Comparison of ENCODE assay signal across 11 cellular contexts in genomic region chr1:156121441-156121840, GRCh38. TPM values are rescaled to one million over a fixed set of nuclear protein-coding genes. Genes with fewer than 3 reads are reported as not detected.
A peak's percentile ranks its signal among the peaks of the same experiment; 100 is the strongest.
DNase-seq lines count a peak whose midpoint lies in the region; ATAC-seq and TF ChIP-seq lines count a peak whose summit lies in the region.
"Had no signal": no experiment of that assay in that cellular context is flagged by ENCODE, and none has a peak within 500 bp of the region (broad histone marks: within the 10 kb centered on the region; RNA-seq: fewer than 3 reads in every experiment).

No MANE protein-coding gene starts in this region.

- POLR2A ChIA-PET in AG04450 (lab: Yijun Ruan, JAX), result interaction anchor here (0.7 kb wide), 1 partner anchor 38 kb away, joined by 3 read pairs; no protein-coding TSS in a partner anchor

- H3K9me3 ChIP-seq in AG04450 (ENCODE audit: control insufficient read depth, insufficient read depth, low read length) (no peaks in the 10 kb centered on the region), RWPE2 (ENCODE audit: severe bottlenecking) (no peaks in the 10 kb centered on the region), esophagus squamous epithelium (no peaks in the 10 kb centered on the region), prostate gland (no peaks in the 10 kb centered on the region)

- H3K36me3 ChIP-seq in RWPE2 (ENCODE audit: low read depth) (peaks cover 70% of the 10 kb centered on the region), esophagus squamous epithelium (peaks cover 0 to 8% (median 0%) of the 10 kb centered on the region in 3 donors), prostate gland (no peaks in the 10 kb centered on the region)

- 40 to 57% methylated on average over 2 to 3 of the region's 4 CpGs for WGBS in esophagus squamous epithelium, 2 donors
- WGBS in prostate gland, result 83% methylated on average over 4 of the region's 4 CpGs

- intact Hi-C loops in esophagus squamous epithelium (cut with DNase I) (no loop called here), prostate gland (cut with DNase I) (no loop called here)

- H3K4me3 ChIP-seq in AG04450 (ENCODE audit: low read depth, low read length) (peak overlapping the region; percentile 20; the same call in 1 of the 2 replicates), RWPE2 (ENCODE audit: severe bottlenecking) (no peak overlapping the region), esophagus squamous epithelium (peak overlapping the region in 3 of 4 donors; percentile 40 to 65 (median 42)), prostate gland (no peak overlapping the region)

- no peak for TF ChIP-seq CTCF in AG04450 (IDR thresholded peaks at IDR 0.05; ENCODE audit: low read depth, low read length)
- TF ChIP-seq CTCF in RWPE2 (IDR thresholded peaks at IDR 0.05; ENCODE audit: poor library complexity, severe bottlenecking), result no peak
- no peak for TF ChIP-seq CTCF in esophagus squamous epithelium (IDR thresholded peaks at IDR 0.05)
- TF ChIP-seq CTCF in prostate gland (IDR thresholded peaks at IDR 0.05), result no peak

- peaks cover 70% of the 10 kb centered on the region for H3K4me1 ChIP-seq in RWPE2 (ENCODE audit: insufficient read depth, poor library complexity, severe bottlenecking)
- H3K4me1 ChIP-seq in esophagus squamous epithelium, result peaks cover 82 to 100% (median 96%) of the 10 kb centered on the region in 3 donors
- H3K4me1 ChIP-seq in prostate gland (replicated peaks), result peaks cover 83% of the 10 kb centered on the region

- no peak for DNase-seq in AG04450 (ENCODE audit: low read depth, low spot score)
- DNase-seq in RWPE2 (ENCODE audit: low spot score), result no peak
- DNase-seq in esophagus squamous epithelium (lab: John Stamatoyannopoulos, UW), result no peak
- DNase-seq in prostate gland (ENCODE audit: low spot score), result no peak
- DNase-seq in iPS-NIHi11 (ENCODE audit: low spot score), result no peak
- no peak for DNase-seq in dermis blood vessel endothelial cell
- DNase-seq: NCI-H524; stimulated activated CD4-positive, alpha-beta T cell treated with anti-CD3 and anti-CD28 coated beads, Interleukin-4, amount 100 ng/mL, for 4 hours had no signal

- ATAC-seq in RWPE2 (ENCODE audit: low read depth), result no peak
- ATAC-seq in GM18867 (IDR thresholded peaks at IDR 0.05; ENCODE audit: unreplicated experiment), result no peak
- no peak for ATAC-seq in GM18498 (IDR thresholded peaks at IDR 0.05; ENCODE audit: unreplicated experiment)

- H3K27ac ChIP-seq in AG04450 (ENCODE audit: low read depth, low read length) (peak overlapping the region; percentile 70), RWPE2 (ENCODE audit: poor library complexity, severe bottlenecking) (peak overlapping the region; percentile 99), esophagus squamous epithelium (peak overlapping the region; percentile 97 to 99 (median 99)), prostate gland (peak overlapping the region; percentile 93 to 94)

- CTCF ChIA-PET in AG04450 (lab: Charles Lee), result interaction anchor here (1.2 to 32.7 kb wide), 2 partner anchors 24 to 104 kb away, joined by 3 to 682 read pairs; no protein-coding TSS in a partner anchor

- H3K27me3 ChIP-seq in AG04450 (ENCODE audit: control insufficient read depth, insufficient read depth, low read length) (no peaks in the 10 kb centered on the region), RWPE2 (ENCODE audit: insufficient read depth, poor library complexity, severe bottlenecking) (no peaks in the 10 kb centered on the region), esophagus squamous epithelium (no peaks in the 10 kb centered on the region), prostate gland (replicated peaks; ENCODE audit: insufficient read depth) (no peaks in the 10 kb centered on the region)

- TF ChIP-seq POLR2A in esophagus squamous epithelium (IDR thresholded peaks at IDR 0.05) (no peak), prostate gland (IDR thresholded peaks at IDR 0.05) (no peak)

RNA-seq across cellular contexts. Expression of gene LMNA, which starts 6.9 kb away (rescaled TPM):
- polyA plus RNA-seq in AG04450 (2011; rRNA removed), result 365 and 382 TPM in 2 replicates
- polyA minus RNA-seq in AG04450 (2011; rRNA and poly(A)+ RNA removed), result 379 and 407 TPM in 2 replicates
- total RNA-seq in esophagus squamous epithelium (100 to 1,000 TPM; 322 to 480 (median 403) TPM), prostate gland (100 to 1,000 TPM; 227 to 265 TPM), dermis blood vessel endothelial cell (502 and 945 TPM in 2 replicates)

RNA-seq across cellular contexts. Expression of gene SEMA4A, which starts 31.9 kb away (rescaled TPM):
- polyA plus RNA-seq in AG04450 (2011; rRNA removed), result 0.58 and 0.60 TPM in 2 replicates
- polyA minus RNA-seq in AG04450 (2011; rRNA and poly(A)+ RNA removed), result 0.56 and 1.1 TPM in 2 replicates
- total RNA-seq in esophagus squamous epithelium, result 10 to 100 TPM; 21.4 to 36.6 (median 23.1) TPM
- total RNA-seq in prostate gland, result 10 to 100 TPM; 22.9 to 44.9 TPM
- 0.68 and 0.74 TPM in 2 replicates for total RNA-seq in dermis blood vessel endothelial cell

RNA-seq across cellular contexts. Expression of gene MEX3A, which starts 39.2 kb away (rescaled TPM):
- 11.8 and 14.6 TPM in 2 replicates for polyA plus RNA-seq in AG04450 (2011; rRNA removed)
- 13.9 and 14.3 TPM in 2 replicates for polyA minus RNA-seq in AG04450 (2011; rRNA and poly(A)+ RNA removed)
- total RNA-seq in esophagus squamous epithelium, result 1 to 10 TPM in 1 of 4 donors, under 1 TPM in 3; 0.15 to 1.4 (median 0.65) TPM
- 1 to 10 TPM; 3.3 to 5.7 TPM for total RNA-seq in prostate gland
- 4.8 and 8.8 TPM in 2 replicates for total RNA-seq in dermis blood vessel endothelial cell
- total RNA-seq: mononuclear cell had no signal

Comparison
In these comparisons a context has a peak if more than half of its experiments do, and no peak if none do; other contexts are left out.
1. H3K4me3 ChIP-seq: peak in AG04450 (single experiment) and esophagus squamous epithelium (3 of 4); none in RWPE2 (single experiment) and prostate gland (0 of 2).
2. RNA of gene SEMA4A, which starts 31.9 kb away (total RNA-seq): 22.9 to 44.9 TPM in prostate gland and 21.4 to 36.6 TPM in esophagus squamous epithelium; 0.68 to 0.74 TPM in dermis blood vessel endothelial cell; every median in the first group is over 10 times any median in the second.
3. Peak in every context shown above with its lines, with median percentiles within 50 percentile points of each other: H3K27ac ChIP-seq.